8 cellular contexts compared by ENCODE assay signal in the genomic region with DNA sequence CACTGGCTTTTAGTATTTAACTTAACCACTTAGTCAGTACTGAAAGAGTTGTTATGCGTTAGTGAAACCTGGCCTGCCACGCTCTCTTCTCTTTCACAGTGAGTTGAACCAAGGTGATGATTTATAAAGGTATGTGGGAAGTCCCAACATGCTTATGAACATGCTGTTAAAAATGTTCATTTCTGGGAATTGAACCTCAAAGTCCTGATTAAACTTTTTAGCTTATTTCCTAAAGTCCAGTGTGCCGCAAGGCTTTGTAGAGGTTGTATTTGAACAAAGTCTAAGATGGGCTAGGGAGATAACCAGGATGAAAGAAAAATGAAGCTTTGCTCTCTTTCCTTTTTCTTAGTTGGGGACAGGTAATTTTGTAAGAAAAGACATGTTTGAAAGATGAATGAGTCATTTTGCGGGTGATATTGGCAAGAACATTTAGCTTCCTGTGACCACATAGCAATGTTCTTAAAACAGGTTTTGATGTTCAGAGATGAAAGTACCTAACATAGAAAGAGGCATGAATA.
DNase-seq lines count a peak whose midpoint lies in the region; ATAC-seq lines count a peak whose summit lies in the region.

No MANE protein-coding gene starts in this region.

- H3K4me1 Mint-ChIP-seq in stimulated activated naive B cell treated with anti-CD40 and anti-IgM and Interleukin-4, amounts not matched to agents 10 μg/mL and 1 μg/mL and 100 μg/mL, for 72 hours = no peaks in the 10 kb centered on the region

- no peaks in the 10 kb centered on the region for H3K9me3 Mint-ChIP-seq in stimulated activated naive B cell treated with anti-CD40 and anti-IgM and Interleukin-4, amounts not matched to agents 10 μg/mL and 1 μg/mL and 100 μg/mL, for 72 hours

- no peak overlapping the region for H3K27ac Mint-ChIP-seq in stimulated activated naive B cell treated with anti-CD40 and anti-IgM and Interleukin-4, amounts not matched to agents 10 μg/mL and 1 μg/mL and 100 μg/mL, for 72 hours

- ATAC-seq in activated CD4-positive, CD25-positive, alpha-beta regulatory T cell treated with anti-CD3 and anti-CD28 coated beads, Interleukin-2, amount 50 U/mL, for 24 hours = peak; percentile 36 to 46
- peak; percentile 97 for ATAC-seq in HG02610 (IDR thresholded peaks at IDR 0.05; ENCODE audit: unreplicated experiment)
- ATAC-seq in stimulated activated naive B cell treated with anti-CD40 and anti-IgM and Interleukin-4, amounts not matched to agents 10 μg/mL and 1 μg/mL and 100 μg/mL, for 72 hours (replicated peaks) = no peak

- no peak for DNase-seq in activated CD4-positive, CD25-positive, alpha-beta regulatory T cell treated with anti-CD3 and anti-CD28 coated beads, Interleukin-2, amount 50 U/mL, for 72 hours
- DNase-seq in HT1080 (ENCODE audit: low read depth) (peak; percentile 59), SHP77 treated with DMSO at 0.1 percent for 48 hours (lab: John Stamatoyannopoulos, UW) (no peak), dedifferentiated amniotic fluid mesenchymal stem cell (ENCODE audit: extremely low spot score) (no peak)
- peak; percentile 44 for DNase-seq in stimulated activated CD4-positive, alpha-beta T cell treated with anti-CD3 and anti-CD28 coated beads, Interleukin-1b, Interleukin-23, amount 100 ng/mL, for 48 hours
- DNase-seq in stimulated activated naive B cell treated with anti-CD40 and anti-IgM and Interleukin-4, amounts not matched to agents 10 μg/mL and 1 μg/mL and 100 μg/mL, for 72 hours = no peak

- H3K27me3 Mint-ChIP-seq in stimulated activated naive B cell treated with anti-CD40 and anti-IgM and Interleukin-4, amounts not matched to agents 10 μg/mL and 1 μg/mL and 100 μg/mL, for 72 hours = no peaks in the 10 kb centered on the region

- H3K36me3 Mint-ChIP-seq in stimulated activated naive B cell treated with anti-CD40 and anti-IgM and Interleukin-4, amounts not matched to agents 10 μg/mL and 1 μg/mL and 100 μg/mL, for 72 hours = no peaks in the 10 kb centered on the region

- H3K4me3 Mint-ChIP-seq in stimulated activated naive B cell treated with anti-CD40 and anti-IgM and Interleukin-4, amounts not matched to agents 10 μg/mL and 1 μg/mL and 100 μg/mL, for 72 hours = no peak overlapping the region

Comparison
In these comparisons a context has a peak if more than half of its experiments do, and no peak if none do; other contexts are left out.
1. ATAC-seq: peak in activated CD4-positive, CD25-positive, alpha-beta regulatory T cell treated with anti-CD3 and anti-CD28 coated beads, Interleukin-2, amount 50 U/mL, for 24 hours (2 of 2) and HG02610 (single experiment); none in stimulated activated naive B cell treated with anti-CD40 and anti-IgM and Interleukin-4, amounts not matched to agents 10 μg/mL and 1 μg/mL and 100 μg/mL, for 72 hours (0 of 2).
2. DNase-seq: peak in HT1080 (single experiment) and stimulated activated CD4-positive, alpha-beta T cell treated with anti-CD3 and anti-CD28 coated beads, Interleukin-1b, Interleukin-23, amount 100 ng/mL, for 48 hours (single experiment); none in activated CD4-positive, CD25-positive, alpha-beta regulatory T cell treated with anti-CD3 and anti-CD28 coated beads, Interleukin-2, amount 50 U/mL, for 72 hours (single experiment), stimulated activated naive B cell treated with anti-CD40 and anti-IgM and Interleukin-4, amounts not matched to agents 10 μg/mL and 1 μg/mL and 100 μg/mL, for 72 hours (single experiment), SHP77 treated with DMSO at 0.1 percent for 48 hours (single experiment) and dedifferentiated amniotic fluid mesenchymal stem cell (single experiment).